13 cellular contexts compared by ENCODE assay signal in genomic region chr18:58789856-58790255, GRCh38.
DNase-seq lines count a peak whose midpoint lies in the region; ATAC-seq and TF ChIP-seq lines count a peak whose summit lies in the region.
"Had no signal": no experiment of that assay in that cellular context is flagged by ENCODE, and none has a peak within 500 bp of the region (broad histone marks: within the 10 kb centered on the region; RNA-seq: fewer than 3 reads in every experiment).

No MANE protein-coding gene starts in this region.

- no peak overlapping the region for H2AFZ ChIP-seq in fibroblast of lung (ENCODE audit: low read length)

- H3K4me1 ChIP-seq in breast epithelium (no peaks in the 10 kb centered on the region), fibroblast of lung (ENCODE audit: control insufficient read depth, extremely low read depth, insufficient read depth, low read length) (peaks cover 11% of the 10 kb centered on the region), upper lobe of left lung (peaks cover 11 to 32% (median 22%) of the 10 kb centered on the region in 4 donors)

- 70 to 71% methylated on average over 5 of the region's 5 CpGs for whole genome bisulfite sequencing in upper lobe of left lung, 2 donors

- intact Hi-C loops in breast epithelium (cut with DNase I; ENCODE audit: low total_unique reads), result loop anchor here (5.0 kb wide), 1 partner anchor 272 kb away; no protein-coding TSS in a partner anchor
- intact Hi-C loops in MCF 10A (cut with micrococcal nuclease), result loop anchor here (10.0 kb wide), 1 partner anchor 75 kb away; the partner anchor contains the start of gene ZNF532

- peak overlapping the region; percentile 48 to 80 for H3K27ac ChIP-seq in breast epithelium
- H3K27ac ChIP-seq in fibroblast of lung (ENCODE audit: insufficient read depth, low read length), result peak overlapping the region; percentile 35
- peak overlapping the region; percentile 46 to 82 (median 62) for H3K27ac ChIP-seq in upper lobe of left lung
- H3K27ac ChIP-seq: 22Rv1, HL-60 had no signal

- BruUV-seq in MCF 10A (replicated peaks; lab: Mats Ljungman, UMichigan), result no TSS peak

- H3K27me3 Mint-ChIP-seq in MCF 10A (ENCODE audit: insufficient read depth, unreplicated experiment), result no peaks in the 10 kb centered on the region
- peaks cover 6% of the 10 kb centered on the region for H3K27me3 Mint-ChIP-seq in nephron progenitor cell (ENCODE audit: low read depth, poor library complexity)
- peaks cover 12% of the 10 kb centered on the region for H3K27me3 Mint-ChIP-seq in activated T-cell treated with anti-CD3 and anti-CD28 coated beads, Interleukin-2, amount 50 U/mL, for 4 hours (ENCODE audit: low read depth)

- no peak overlapping the region for H3K4me3 ChIP-seq in breast epithelium
- H3K4me3 ChIP-seq in fibroblast of lung (replicated peaks in 1 of 4; ENCODE audit: control extremely low read depth in 1 of 4, insufficient read depth in 1 of 4, low read depth in 3 of 4, low read length in 4 of 4), result no peak overlapping the region
- no peak overlapping the region for H3K4me3 ChIP-seq in upper lobe of left lung

- no peaks in the 10 kb centered on the region for H3K9me3 Mint-ChIP-seq in MCF 10A (ENCODE audit: unreplicated experiment)
- H3K9me3 Mint-ChIP-seq in nephron progenitor cell, result peaks cover 3% of the 10 kb centered on the region
- no peaks in the 10 kb centered on the region for H3K9me3 Mint-ChIP-seq in activated T-cell treated with anti-CD3 and anti-CD28 coated beads, Interleukin-2, amount 50 U/mL, for 4 hours
- H3K9me3 Mint-ChIP-seq: activated T-cell treated with anti-CD3 and anti-CD28 coated beads, Interleukin-2, amount 50 U/mL, for 72 hours had no signal

- H3K9ac ChIP-seq in fibroblast of lung (ENCODE audit: insufficient read depth, low read length), result no peak overlapping the region

- no peaks in the 10 kb centered on the region for H3K79me2 ChIP-seq in fibroblast of lung (ENCODE audit: control insufficient read depth, insufficient read depth, low read length)

- no peaks in the 10 kb centered on the region for H3K9me3 ChIP-seq in breast epithelium
- H3K9me3 ChIP-seq in fibroblast of lung (ENCODE audit: control insufficient read depth, insufficient read depth, low read depth, low read length), result no peaks in the 10 kb centered on the region
- no peaks in the 10 kb centered on the region for H3K9me3 ChIP-seq in upper lobe of left lung

- H3K27me3 ChIP-seq in breast epithelium (no peaks in the 10 kb centered on the region), fibroblast of lung (ENCODE audit: control insufficient read depth, insufficient read depth, low read length) (no peaks in the 10 kb centered on the region), upper lobe of left lung (no peaks in the 10 kb centered on the region)

- TF ChIP-seq CTCF in breast epithelium (IDR thresholded peaks at IDR 0.05), result no peak
- TF ChIP-seq CTCF in MCF 10A (IDR thresholded peaks at IDR 0.05; ENCODE audit: unreplicated experiment), result no peak
- TF ChIP-seq CTCF in fibroblast of lung (conservative IDR thresholded peaks at IDR 0.05 in 1 of 2, IDR thresholded peaks at IDR 0.05 in 1 of 2; ENCODE audit: low read depth in 1 of 2, low read length in 2 of 2), result no peak
- no peak for TF ChIP-seq CTCF in nephron progenitor cell (IDR thresholded peaks at IDR 0.05)
- no peak for TF ChIP-seq CTCF in upper lobe of left lung (IDR thresholded peaks at IDR 0.05)

- peak overlapping the region; percentile 23 for H3K4me2 ChIP-seq in fibroblast of lung (ENCODE audit: extremely low read depth, insufficient read depth, low read length)

- no peak for TF ChIP-seq EP300 in upper lobe of left lung (IDR thresholded peaks at IDR 0.05)

- CTCF ChIA-PET in MCF 10A (lab: Yijun Ruan, JAX), result no interaction called here

- POLR2A ChIA-PET in MCF 10A (lab: Yijun Ruan, JAX), result no interaction called here

- H3K27ac Mint-ChIP-seq in MCF 10A (ENCODE audit: low read depth, unreplicated experiment), result no peak overlapping the region
- H3K27ac Mint-ChIP-seq in nephron progenitor cell, result peak overlapping the region; percentile 98
- H3K27ac Mint-ChIP-seq: activated T-cell treated with anti-CD3 and anti-CD28 coated beads, Interleukin-2, amount 50 U/mL, for 72 hours had no signal

- no peaks in the 10 kb centered on the region for H3K36me3 ChIP-seq in breast epithelium
- no peaks in the 10 kb centered on the region for H3K36me3 ChIP-seq in fibroblast of lung (ENCODE audit: control insufficient read depth, insufficient read depth, low read length)
- no peaks in the 10 kb centered on the region for H3K36me3 ChIP-seq in upper lobe of left lung

- no peak overlapping the region for H3K4me3 Mint-ChIP-seq in MCF 10A (ENCODE audit: unreplicated experiment)
- H3K4me3 Mint-ChIP-seq in nephron progenitor cell, result peak overlapping the region; percentile 40
- no peak overlapping the region for H3K4me3 Mint-ChIP-seq in activated T-cell treated with anti-CD3 and anti-CD28 coated beads, Interleukin-2, amount 50 U/mL, for 4 hours
- H3K4me3 Mint-ChIP-seq: activated T-cell treated with anti-CD3 and anti-CD28 coated beads, Interleukin-2, amount 50 U/mL, for 72 hours had no signal

- H3K36me3 Mint-ChIP-seq in MCF 10A (ENCODE audit: insufficient read depth, unreplicated experiment) (no peaks in the 10 kb centered on the region), nephron progenitor cell (ENCODE audit: low read depth) (no peaks in the 10 kb centered on the region)
- no peaks in the 10 kb centered on the region for H3K36me3 Mint-ChIP-seq in activated T-cell treated with anti-CD3 and anti-CD28 coated beads, Interleukin-2, amount 50 U/mL, for 4 hours (ENCODE audit: insufficient read depth)

- ATAC-seq in upper lobe of left lung (ENCODE audit: low FRiP score in 2 of 2) (no peak), HG02759 (IDR thresholded peaks at IDR 0.05; ENCODE audit: unreplicated experiment) (no peak)
- no peak for ATAC-seq in activated T-cell treated with anti-CD3 and anti-CD28 coated beads, Interleukin-2, amount 50 U/mL, for 4 hours
- ATAC-seq: activated T-cell treated with anti-CD3 and anti-CD28 coated beads, Interleukin-2, amount 50 U/mL, for 72 hours had no signal

- DNase-seq in breast epithelium (ENCODE audit: low spot score in 2 of 2) (no peak), MCF 10A (ENCODE audit: unreplicated experiment) (no peak), fibroblast of lung (ENCODE audit: low read depth in 2 of 2) (no peak), nephron progenitor cell (peak; percentile 57), upper lobe of left lung (no peak), GM03348 (ENCODE audit: low spot score) (no peak)
- DNase-seq in activated T-cell treated with anti-CD3 and anti-CD28 coated beads, Interleukin-2, amount 50 U/mL, for 4 hours, result no peak
- DNase-seq: activated CD4-positive, alpha-beta T cell treated with anti-CD3 and anti-CD28 coated beads for 4 hours; activated T-cell treated with anti-CD3 and anti-CD28 coated beads, Interleukin-2, amount 50 U/mL, for 72 hours; NCI-H2171 had no signal

- TF ChIP-seq POLR2A in breast epithelium (IDR thresholded peaks at IDR 0.05) (no peak), upper lobe of left lung (IDR thresholded peaks at IDR 0.05) (no peak)

- H4K20me1 ChIP-seq in fibroblast of lung (ENCODE audit: control insufficient read depth, extremely low read depth, insufficient read depth, low read length), result no peaks in the 10 kb centered on the region

- H3K4me1 Mint-ChIP-seq in MCF 10A (ENCODE audit: insufficient read depth, unreplicated experiment), result peaks cover 29% of the 10 kb centered on the region
- peaks cover 62% of the 10 kb centered on the region for H3K4me1 Mint-ChIP-seq in nephron progenitor cell
- no peaks in the 10 kb centered on the region for H3K4me1 Mint-ChIP-seq in activated T-cell treated with anti-CD3 and anti-CD28 coated beads, Interleukin-2, amount 50 U/mL, for 4 hours (ENCODE audit: low read depth)
